In genomic region chr11:129440028-129440630, GRCh38 we compare ENCODE assay signal across 12 cellular contexts.
DNase-seq lines count a peak whose midpoint lies in the region; ATAC-seq, FAIRE-seq and TF ChIP-seq lines count a peak whose summit lies in the region.
"Had no signal": no experiment of that assay in that cellular context is flagged by ENCODE, and none has a peak within 500 bp of the region (broad histone marks: within the 10 kb centered on the region; RNA-seq: fewer than 3 reads in every experiment).

No MANE protein-coding gene starts in this region.

- H3K27ac ChIP-seq in right atrium auricular region: no peak overlapping the region
- H3K27ac ChIP-seq: VCaP had no signal

- no peaks in the 10 kb centered on the region for H3K27me3 ChIP-seq in right atrium auricular region

- no peaks in the 10 kb centered on the region for H3K27me3 Mint-ChIP-seq in activated CD4-positive, alpha-beta T cell treated with anti-CD3 and anti-CD28 coated beads, Interleukin-2, amount 10 ng/mL, durations not matched to agents 24 days and 14 days
- H3K27me3 Mint-ChIP-seq in stimulated activated naive CD8-positive, alpha-beta T cell treated with anti-CD3 and anti-CD28 coated beads, Interleukin-15, amount 100 ng/mL, for 72 hours: peaks cover 9% of the 10 kb centered on the region

- TF ChIP-seq CTCF in right atrium auricular region (IDR thresholded peaks at IDR 0.05): no peak

- H3K36me3 ChIP-seq in right atrium auricular region: no peaks in the 10 kb centered on the region

- peaks cover 22% of the 10 kb centered on the region for H3K4me1 Mint-ChIP-seq in activated CD4-positive, alpha-beta T cell treated with anti-CD3 and anti-CD28 coated beads, Interleukin-2, amount 10 ng/mL, durations not matched to agents 24 days and 14 days
- peaks cover 13% of the 10 kb centered on the region for H3K4me1 Mint-ChIP-seq in stimulated activated naive CD8-positive, alpha-beta T cell treated with anti-CD3 and anti-CD28 coated beads, Interleukin-15, amount 100 ng/mL, for 72 hours

- peaks cover 3% of the 10 kb centered on the region for H3K9me3 Mint-ChIP-seq in activated CD4-positive, alpha-beta T cell treated with anti-CD3 and anti-CD28 coated beads, Interleukin-2, amount 10 ng/mL, durations not matched to agents 24 days and 14 days
- no peaks in the 10 kb centered on the region for H3K9me3 Mint-ChIP-seq in stimulated activated naive CD8-positive, alpha-beta T cell treated with anti-CD3 and anti-CD28 coated beads, Interleukin-15, amount 100 ng/mL, for 72 hours

- H3K36me3 Mint-ChIP-seq in activated CD4-positive, alpha-beta T cell treated with anti-CD3 and anti-CD28 coated beads, Interleukin-2, amount 10 ng/mL, durations not matched to agents 24 days and 14 days (ENCODE audit: low read depth): peaks cover 1% of the 10 kb centered on the region

- H3K9me3 ChIP-seq in right atrium auricular region: no peaks in the 10 kb centered on the region

- peak; percentile 25 for DNase-seq in activated CD4-positive, alpha-beta T cell treated with anti-CD3 and anti-CD28 coated beads for 48 hours
- DNase-seq in activated CD4-positive, alpha-beta T cell treated with anti-CD3 and anti-CD28 coated beads, Interleukin-2, amount 10 ng/mL, durations not matched to agents 24 days and 14 days: no peak
- DNase-seq in RCC 7860 (ENCODE audit: low spot score) (peak; percentile 66), iPS-NIHi7 (ENCODE audit: extremely low spot score) (peak; percentile 57), right atrium auricular region (ENCODE audit: low spot score) (no peak)
- no peak for DNase-seq in stimulated activated naive CD8-positive, alpha-beta T cell treated with anti-CD3 and anti-CD28 coated beads, Interleukin-15, amount 100 ng/mL, for 72 hours
- DNase-seq: activated effector memory CD4-positive, alpha-beta T cell treated with Interleukin-2 at 50 U/mL for 16 hours; cerebellar nuclear complex; GDM1 had no signal

- no peak overlapping the region for H3K4me3 ChIP-seq in right atrium auricular region

- ATAC-seq in stimulated activated naive CD8-positive, alpha-beta T cell treated with anti-CD3 and anti-CD28 coated beads, Interleukin-15, amount 100 ng/mL, for 72 hours: peak; percentile 3
- ATAC-seq in HG03460 (IDR thresholded peaks at IDR 0.05; ENCODE audit: unreplicated experiment) (no peak), HG03378 (IDR thresholded peaks at IDR 0.05; ENCODE audit: unreplicated experiment) (no peak)

- FAIRE-seq in RCC 7860 (lab: Jason Lieb, UNC): peak; percentile 18

- no peak overlapping the region for H3K4me3 Mint-ChIP-seq in activated CD4-positive, alpha-beta T cell treated with anti-CD3 and anti-CD28 coated beads, Interleukin-2, amount 10 ng/mL, durations not matched to agents 24 days and 14 days
- no peak overlapping the region for H3K4me3 Mint-ChIP-seq in stimulated activated naive CD8-positive, alpha-beta T cell treated with anti-CD3 and anti-CD28 coated beads, Interleukin-15, amount 100 ng/mL, for 72 hours

- intact Hi-C loops in activated CD4-positive, alpha-beta T cell treated with anti-CD3 and anti-CD28 coated beads, Interleukin-2, amount 10 ng/mL, durations not matched to agents 24 days and 14 days (cut with micrococcal nuclease): no loop called here

- H3K4me1 ChIP-seq in right atrium auricular region: no peaks in the 10 kb centered on the region

- H3K27ac Mint-ChIP-seq in activated CD4-positive, alpha-beta T cell treated with anti-CD3 and anti-CD28 coated beads, Interleukin-2, amount 10 ng/mL, durations not matched to agents 24 days and 14 days: no peak overlapping the region
- no peak overlapping the region for H3K27ac Mint-ChIP-seq in stimulated activated naive CD8-positive, alpha-beta T cell treated with anti-CD3 and anti-CD28 coated beads, Interleukin-15, amount 100 ng/mL, for 72 hours

Comparison
In these comparisons a context has a peak if more than half of its experiments do, and no peak if none do; other contexts are left out.
1. DNase-seq: peak in activated CD4-positive, alpha-beta T cell treated with anti-CD3 and anti-CD28 coated beads for 48 hours (single experiment), RCC 7860 (single experiment) and iPS-NIHi7 (single experiment); none in activated CD4-positive, alpha-beta T cell treated with anti-CD3 and anti-CD28 coated beads, Interleukin-2, amount 10 ng/mL, durations not matched to agents 24 days and 14 days (single experiment), stimulated activated naive CD8-positive, alpha-beta T cell treated with anti-CD3 and anti-CD28 coated beads, Interleukin-15, amount 100 ng/mL, for 72 hours (0 of 2) and right atrium auricular region (single experiment).